In genomic region chr6:150165020-150165702, GRCh38 we compare ENCODE assay signal across 19 cellular contexts. TPM values are rescaled to one million over a fixed set of nuclear protein-coding genes. Genes with fewer than 3 reads are reported as not detected.
DNase-seq lines count a peak whose midpoint lies in the region; ATAC-seq and TF ChIP-seq lines count a peak whose summit lies in the region.
"Had no signal": no experiment of that assay in that cellular context is flagged by ENCODE, and none has a peak within 500 bp of the region (broad histone marks: within the 10 kb centered on the region; RNA-seq: fewer than 3 reads in every experiment).

No MANE protein-coding gene starts in this region.

- H3K27ac Mint-ChIP-seq in stimulated activated naive CD8-positive, alpha-beta T cell treated with anti-CD3 and anti-CD28 coated beads, Interleukin-15, amount 100 ng/mL, for 72 hours = no peak overlapping the region
- H3K27ac Mint-ChIP-seq: CD8-positive, alpha-beta T cell had no signal

- peaks cover 20% of the 10 kb centered on the region for H3K4me1 Mint-ChIP-seq in stimulated activated naive CD8-positive, alpha-beta T cell treated with anti-CD3 and anti-CD28 coated beads, Interleukin-15, amount 100 ng/mL, for 72 hours

- no peaks in the 10 kb centered on the region for H3K36me3 ChIP-seq in left ventricle myocardium inferior
- no peaks in the 10 kb centered on the region; the same call in 1 of the 2 replicates for H3K36me3 ChIP-seq in RWPE2 (ENCODE audit: low read depth)
- no peaks in the 10 kb centered on the region for H3K36me3 ChIP-seq in uterus
- H3K36me3 ChIP-seq in GM23248 (ENCODE audit: low read depth) = no peaks in the 10 kb centered on the region
- H3K36me3 ChIP-seq: BLaER1, MG63, SJCRH30 had no signal

- ATAC-seq in left cardiac atrium (no peak), RWPE2 (ENCODE audit: low read depth) (peak; percentile 64)
- ATAC-seq in stimulated activated naive CD8-positive, alpha-beta T cell treated with anti-CD3 and anti-CD28 coated beads, Interleukin-15, amount 100 ng/mL, for 72 hours = no peak
- ATAC-seq: CD8-positive, alpha-beta T cell had no signal

- in situ Hi-C loops in GM23248 (cut with MboI) = no loop called here

- H3K27ac ChIP-seq in left ventricle myocardium inferior (replicated peaks) (peak overlapping the region; percentile 80), RWPE2 (ENCODE audit: poor library complexity, severe bottlenecking) (peak overlapping the region; percentile 35), uterus (peak overlapping the region; percentile 64 to 73), GM23248 (no peak overlapping the region)
- H3K27ac ChIP-seq: BLaER1, HL-60, SJCRH30 had no signal

- TF ChIP-seq CTCF in left ventricle myocardium inferior (IDR thresholded peaks at IDR 0.05; ENCODE audit: borderline replicate concordance) = no peak
- no peak for TF ChIP-seq CTCF in RWPE2 (IDR thresholded peaks at IDR 0.05; ENCODE audit: poor library complexity, severe bottlenecking)
- TF ChIP-seq CTCF in uterus (IDR thresholded peaks at IDR 0.05) = no peak

- no peak overlapping the region for H3K4me3 Mint-ChIP-seq in stimulated activated naive CD8-positive, alpha-beta T cell treated with anti-CD3 and anti-CD28 coated beads, Interleukin-15, amount 100 ng/mL, for 72 hours
- H3K4me3 Mint-ChIP-seq: CD8-positive, alpha-beta T cell had no signal

- TF ChIP-seq POLR2A in uterus (IDR thresholded peaks at IDR 0.05) = no peak

- H3K9ac ChIP-seq in GM23248 = no peak overlapping the region
- H3K9ac ChIP-seq: BLaER1 had no signal

- no peak overlapping the region for H3K4me2 ChIP-seq in GM23248 (ENCODE audit: unreplicated experiment)
- H3K4me2 ChIP-seq: BLaER1 had no signal

- no peaks in the 10 kb centered on the region for H4K20me1 ChIP-seq in GM23248 (ENCODE audit: insufficient read depth)
- H4K20me1 ChIP-seq: BLaER1 had no signal

- H3K4me1 ChIP-seq in left ventricle myocardium inferior = peaks cover 18% of the 10 kb centered on the region
- H3K4me1 ChIP-seq in RWPE2 (ENCODE audit: insufficient read depth, poor library complexity, severe bottlenecking) = peaks cover 32% of the 10 kb centered on the region
- H3K4me1 ChIP-seq in uterus = no peaks in the 10 kb centered on the region
- H3K4me1 ChIP-seq in GM23248 (ENCODE audit: insufficient read depth) = peaks cover 11% of the 10 kb centered on the region
- H3K4me1 ChIP-seq: SJCRH30 had no signal

- H3K4me3 ChIP-seq in left ventricle myocardium inferior (no peak overlapping the region), RWPE2 (ENCODE audit: severe bottlenecking) (no peak overlapping the region), uterus (no peak overlapping the region), GM23248 (no peak overlapping the region)
- H3K4me3 ChIP-seq: BLaER1, MG63, SJCRH30 had no signal

- intact Hi-C loops in left ventricle myocardium inferior (cut with micrococcal nuclease) = no loop called here
- intact Hi-C loops in left cardiac atrium (cut with DNase I) = no loop called here
- intact Hi-C loops in uterus (cut with DNase I; ENCODE audit: low total_unique reads) = no loop called here

- H3K9me3 ChIP-seq in left ventricle myocardium inferior (replicated peaks) (no peaks in the 10 kb centered on the region), RWPE2 (ENCODE audit: severe bottlenecking) (no peaks in the 10 kb centered on the region), uterus (no peaks in the 10 kb centered on the region), GM23248 (ENCODE audit: low read depth) (no peaks in the 10 kb centered on the region)
- H3K9me3 ChIP-seq: MG63, SJCRH30 had no signal

- H3K27me3 Mint-ChIP-seq in stimulated activated naive CD8-positive, alpha-beta T cell treated with anti-CD3 and anti-CD28 coated beads, Interleukin-15, amount 100 ng/mL, for 72 hours = peaks cover 8% of the 10 kb centered on the region

- no peaks in the 10 kb centered on the region for H3K9me3 Mint-ChIP-seq in stimulated activated naive CD8-positive, alpha-beta T cell treated with anti-CD3 and anti-CD28 coated beads, Interleukin-15, amount 100 ng/mL, for 72 hours
- H3K9me3 Mint-ChIP-seq: CD8-positive, alpha-beta T cell had no signal

- H3K27me3 ChIP-seq in left ventricle myocardium inferior (ENCODE audit: low read depth) (no peaks in the 10 kb centered on the region), RWPE2 (ENCODE audit: insufficient read depth, poor library complexity, severe bottlenecking) (no peaks in the 10 kb centered on the region), uterus (no peaks in the 10 kb centered on the region), GM23248 (replicated peaks; ENCODE audit: insufficient read depth) (no peaks in the 10 kb centered on the region)
- H3K27me3 ChIP-seq: BLaER1, MG63 had no signal

- H3K9me2 ChIP-seq in GM23248 (ENCODE audit: insufficient read depth) = no peaks in the 10 kb centered on the region

- no peak overlapping the region for H2AFZ ChIP-seq in GM23248

- peaks cover 31% of the 10 kb centered on the region; the same call in 1 of the 2 replicates for H3K79me2 ChIP-seq in GM23248 (ENCODE audit: insufficient read depth)

- peaks cover 10% of the 10 kb centered on the region for H3F3A ChIP-seq in GM23248 (ENCODE audit: insufficient read depth)

- DNase-seq in left ventricle myocardium inferior (no peak), left cardiac atrium (no peak), RWPE2 (ENCODE audit: low spot score) (no peak), islet precursor cell (peak; percentile 0), uterus (peak in 1 of 2 donors; percentile 30), GM23248 (no peak), SK-N-DZ (ENCODE audit: low spot score) (no peak)
- DNase-seq in stimulated activated naive CD8-positive, alpha-beta T cell treated with anti-CD3 and anti-CD28 coated beads, Interleukin-15, amount 100 ng/mL, for 72 hours = no peak
- DNase-seq: Calu3; CD8-positive, alpha-beta T cell; MG63; NCI-H1092; NCI-H2081 treated with DMSO at 0.1 percent for 48 hours; NCI-H510A; NCI-H82; SJCRH30 had no signal

RNA-seq across cellular contexts. Expression of gene PPP1R14C, which starts 22.3 kb away (rescaled TPM):
- total RNA-seq in left ventricle myocardium inferior (116 TPM), left cardiac atrium (100 to 1,000 TPM in 1 of 2 donors, 10 to 100 TPM in 1; 94.9 to 114 TPM), uterus (1 to 10 TPM in 2 of 4 donors, not detected in 2; 2.1 to 2.9 TPM)
- 6.3 and 8.2 TPM in 2 replicates for total RNA-seq in GM23248 (2014; rRNA removed; shearing (Covaris generic))
- 9.4 and 10.1 TPM in 2 replicates for polyA plus RNA-seq in GM23248 (2016; fragmentation: Nextera tagmentation; extraction: Ambion mirVana)
- polyA plus RNA-seq in SK-N-DZ (2014; cell fraction: cytosol; rRNA removed) = not detected in 2 replicates
- not detected in 2 replicates for polyA plus RNA-seq in SK-N-DZ (2014; cell fraction: nucleus; rRNA removed)
- total RNA-seq: CD8-positive, alpha-beta T cell; RPMI7951; SJCRH30 had no signal

Comparison
In these comparisons a context has a peak if more than half of its experiments do, and no peak if none do; other contexts are left out.
1. RNA of gene PPP1R14C, which starts 22.3 kb away (total RNA-seq): 116 TPM in left ventricle myocardium inferior (single experiment) and 94.9 to 114 TPM in left cardiac atrium; 6.3 to 8.2 TPM in GM23248 and 2.1 to 2.9 TPM in uterus; every median in the first group is over 10 times any median in the second.